Comparison of ENCODE assay signal across 24 cellular contexts in the genomic region with DNA sequence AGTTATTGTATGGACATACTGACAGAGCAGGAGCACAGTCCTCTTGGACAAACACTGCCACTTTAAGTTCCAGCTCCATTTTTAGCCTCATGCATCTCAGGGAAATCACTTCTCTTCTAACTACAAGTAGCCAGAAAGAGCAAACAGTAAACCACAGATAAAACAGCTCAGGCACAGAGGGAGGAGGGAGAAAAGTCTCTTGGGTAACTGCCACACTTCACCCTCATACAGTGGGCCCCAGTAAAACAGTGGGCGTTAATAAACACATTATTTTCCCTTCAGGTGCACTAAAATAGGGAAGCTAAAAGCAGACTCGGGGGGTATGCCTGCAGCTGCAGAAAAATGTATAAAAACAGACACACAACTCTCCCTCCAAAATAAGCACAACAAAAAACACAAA. TPM values are rescaled to one million over a fixed set of nuclear protein-coding genes. Genes with fewer than 3 reads are reported as not detected.
A peak's percentile ranks its signal among the peaks of the same experiment; 100 is the strongest.
DNase-seq lines count a peak whose midpoint lies in the region; ATAC-seq and TF ChIP-seq lines count a peak whose summit lies in the region.
"Had no signal": no experiment of that assay in that cellular context is flagged by ENCODE, and none has a peak within 500 bp of the region (broad histone marks: within the 10 kb centered on the region; RNA-seq: fewer than 3 reads in every experiment).

No MANE protein-coding gene starts in this region.

- H3K4me3 ChIP-seq in OCI-LY1 (ENCODE audit: low read depth, low read length, poor library complexity, severe bottlenecking) = no peak overlapping the region
- H3K4me3 ChIP-seq: MG63, SK-N-MC had no signal

- H3K9me3 Mint-ChIP-seq in activated naive CD8-positive, alpha-beta T cell treated with anti-CD3 and anti-CD28 coated beads, Interleukin-2, amount 10 ng/mL, durations not matched to agents 7 days and 5 days = no peaks in the 10 kb centered on the region
- H3K9me3 Mint-ChIP-seq in activated naive CD8-positive, alpha-beta T cell treated with anti-CD3 and anti-CD28 coated beads for 36 hours = peaks cover 1% of the 10 kb centered on the region
- H3K9me3 Mint-ChIP-seq in dendritic cell treated with granulocyte-macrophage colony-stimulating factor and Interleukin-4, amounts not matched to agents 40 ng/mL and 50 ng/mL, for 4 days = no peaks in the 10 kb centered on the region
- no peaks in the 10 kb centered on the region for H3K9me3 Mint-ChIP-seq in stimulated activated naive B cell treated with anti-CD40 and anti-IgM and Interleukin-4, amounts not matched to agents 10 μg/mL and 1 μg/mL and 100 μg/mL, for 72 hours
- H3K9me3 Mint-ChIP-seq: HFFc6 had no signal

- no peak overlapping the region for H3K4me2 ChIP-seq in OCI-LY1 (ENCODE audit: low read length)

- peaks cover 15% of the 10 kb centered on the region; the same call in 1 of the 2 replicates for H3K36me3 ChIP-seq in OCI-LY1 (ENCODE audit: insufficient read depth, low read length)
- H3K36me3 ChIP-seq: BE2C, MG63 had no signal

- H3K79me2 ChIP-seq in OCI-LY1 (ENCODE audit: insufficient read depth, low read length) = no peaks in the 10 kb centered on the region

- POLR2A ChIA-PET in activated naive CD8-positive, alpha-beta T cell treated with anti-CD3 and anti-CD28 coated beads, Interleukin-2, amount 10 ng/mL, durations not matched to agents 7 days and 5 days (lab: Charles Lee) = interaction anchor here (1.4 kb wide), 1 partner anchor 17 kb away, joined by 3 read pairs; no protein-coding TSS in a partner anchor

- H3K27ac ChIP-seq in OCI-LY1 (ENCODE audit: low read depth, low read length, poor library complexity, severe bottlenecking) = peak overlapping the region; percentile 57
- H3K27ac ChIP-seq: HL-60, SK-N-MC had no signal

- H2AFZ ChIP-seq in OCI-LY1 (ENCODE audit: low read length) = no peak overlapping the region

- H3F3A ChIP-seq in OCI-LY1 (ENCODE audit: insufficient read depth, low read length) = no peaks in the 10 kb centered on the region

- TF ChIP-seq CTCF in OCI-LY1 (IDR thresholded peaks at IDR 0.05; ENCODE audit: low read length) = no peak

- H3K27me3 Mint-ChIP-seq in activated naive CD8-positive, alpha-beta T cell treated with anti-CD3 and anti-CD28 coated beads, Interleukin-2, amount 10 ng/mL, durations not matched to agents 7 days and 5 days = no peaks in the 10 kb centered on the region
- H3K27me3 Mint-ChIP-seq in activated naive CD8-positive, alpha-beta T cell treated with anti-CD3 and anti-CD28 coated beads for 36 hours = peaks cover 3% of the 10 kb centered on the region
- no peaks in the 10 kb centered on the region for H3K27me3 Mint-ChIP-seq in dendritic cell treated with granulocyte-macrophage colony-stimulating factor and Interleukin-4, amounts not matched to agents 40 ng/mL and 50 ng/mL, for 4 days
- H3K27me3 Mint-ChIP-seq in stimulated activated naive B cell treated with anti-CD40 and anti-IgM and Interleukin-4, amounts not matched to agents 10 μg/mL and 1 μg/mL and 100 μg/mL, for 72 hours = no peaks in the 10 kb centered on the region

- peaks cover 38% of the 10 kb centered on the region for H3K36me3 Mint-ChIP-seq in activated naive CD8-positive, alpha-beta T cell treated with anti-CD3 and anti-CD28 coated beads, Interleukin-2, amount 10 ng/mL, durations not matched to agents 7 days and 5 days
- peaks cover 28% of the 10 kb centered on the region for H3K36me3 Mint-ChIP-seq in activated naive CD8-positive, alpha-beta T cell treated with anti-CD3 and anti-CD28 coated beads for 36 hours
- no peaks in the 10 kb centered on the region for H3K36me3 Mint-ChIP-seq in dendritic cell treated with granulocyte-macrophage colony-stimulating factor and Interleukin-4, amounts not matched to agents 40 ng/mL and 50 ng/mL, for 4 days (ENCODE audit: low read depth)
- H3K36me3 Mint-ChIP-seq in stimulated activated naive B cell treated with anti-CD40 and anti-IgM and Interleukin-4, amounts not matched to agents 10 μg/mL and 1 μg/mL and 100 μg/mL, for 72 hours = no peaks in the 10 kb centered on the region
- H3K36me3 Mint-ChIP-seq: CD4-positive, alpha-beta memory T cell had no signal

- peak overlapping the region; percentile 9 for H3K27ac Mint-ChIP-seq in activated naive CD8-positive, alpha-beta T cell treated with anti-CD3 and anti-CD28 coated beads, Interleukin-2, amount 10 ng/mL, durations not matched to agents 7 days and 5 days
- no peak overlapping the region for H3K27ac Mint-ChIP-seq in activated naive CD8-positive, alpha-beta T cell treated with anti-CD3 and anti-CD28 coated beads for 36 hours
- H3K27ac Mint-ChIP-seq in dendritic cell treated with granulocyte-macrophage colony-stimulating factor and Interleukin-4, amounts not matched to agents 40 ng/mL and 50 ng/mL, for 4 days = peak overlapping the region; percentile 49
- peak overlapping the region; percentile 32 for H3K27ac Mint-ChIP-seq in stimulated activated naive B cell treated with anti-CD40 and anti-IgM and Interleukin-4, amounts not matched to agents 10 μg/mL and 1 μg/mL and 100 μg/mL, for 72 hours
- H3K27ac Mint-ChIP-seq: CD4-positive, alpha-beta memory T cell; HFFc6 had no signal

- no peaks in the 10 kb centered on the region for H3K9me2 ChIP-seq in OCI-LY1 (ENCODE audit: low read depth, low read length)

- H3K9ac ChIP-seq in OCI-LY1 (ENCODE audit: low read length) = no peak overlapping the region

- H4K20me1 ChIP-seq in OCI-LY1 (ENCODE audit: insufficient read depth, low read length) = no peaks in the 10 kb centered on the region

- no peak overlapping the region for H3K4me3 Mint-ChIP-seq in activated naive CD8-positive, alpha-beta T cell treated with anti-CD3 and anti-CD28 coated beads, Interleukin-2, amount 10 ng/mL, durations not matched to agents 7 days and 5 days
- H3K4me3 Mint-ChIP-seq in activated naive CD8-positive, alpha-beta T cell treated with anti-CD3 and anti-CD28 coated beads for 36 hours = no peak overlapping the region
- no peak overlapping the region for H3K4me3 Mint-ChIP-seq in dendritic cell treated with granulocyte-macrophage colony-stimulating factor and Interleukin-4, amounts not matched to agents 40 ng/mL and 50 ng/mL, for 4 days
- H3K4me3 Mint-ChIP-seq in stimulated activated naive B cell treated with anti-CD40 and anti-IgM and Interleukin-4, amounts not matched to agents 10 μg/mL and 1 μg/mL and 100 μg/mL, for 72 hours = no peak overlapping the region
- H3K4me3 Mint-ChIP-seq: CD4-positive, alpha-beta memory T cell; HFFc6 had no signal

- H3K4me1 Mint-ChIP-seq in activated naive CD8-positive, alpha-beta T cell treated with anti-CD3 and anti-CD28 coated beads, Interleukin-2, amount 10 ng/mL, durations not matched to agents 7 days and 5 days = peaks cover 43% of the 10 kb centered on the region
- H3K4me1 Mint-ChIP-seq in activated naive CD8-positive, alpha-beta T cell treated with anti-CD3 and anti-CD28 coated beads for 36 hours = peaks cover 35% of the 10 kb centered on the region
- H3K4me1 Mint-ChIP-seq in dendritic cell treated with granulocyte-macrophage colony-stimulating factor and Interleukin-4, amounts not matched to agents 40 ng/mL and 50 ng/mL, for 4 days (ENCODE audit: low read depth) = peaks cover 13% of the 10 kb centered on the region
- H3K4me1 Mint-ChIP-seq in stimulated activated naive B cell treated with anti-CD40 and anti-IgM and Interleukin-4, amounts not matched to agents 10 μg/mL and 1 μg/mL and 100 μg/mL, for 72 hours = peaks cover 22 to 61% of the 10 kb centered on the region in 2 donors

- H3K9me3 ChIP-seq in OCI-LY1 (ENCODE audit: low read length) = no peaks in the 10 kb centered on the region
- H3K9me3 ChIP-seq: BE2C, MG63 had no signal

- peaks cover 35% of the 10 kb centered on the region for H3K4me1 ChIP-seq in OCI-LY1 (ENCODE audit: insufficient read depth, low read length, severe bottlenecking)
- H3K4me1 ChIP-seq: BE2C had no signal

- H3K27me3 ChIP-seq in OCI-LY1 (ENCODE audit: insufficient read depth, low read length) = no peaks in the 10 kb centered on the region

- ATAC-seq in activated naive CD8-positive, alpha-beta T cell treated with anti-CD3 and anti-CD28 coated beads, Interleukin-2, amount 10 ng/mL, durations not matched to agents 7 days and 5 days (ENCODE audit: low read depth) = no peak
- peak; percentile 34 to 42 for ATAC-seq in stimulated activated naive B cell treated with anti-CD40 and anti-IgM and Interleukin-4, amounts not matched to agents 10 μg/mL and 1 μg/mL and 100 μg/mL, for 72 hours (replicated peaks)
- no peak for ATAC-seq in GM21515 (IDR thresholded peaks at IDR 0.05; ENCODE audit: unreplicated experiment)

- intact Hi-C loops in dendritic cell treated with granulocyte-macrophage colony-stimulating factor and Interleukin-4, amounts not matched to agents 40 ng/mL and 50 ng/mL, for 4 days (cut with micrococcal nuclease) = loop anchor here (5.0 to 10.0 kb wide), 2 partner anchors 322 to 465 kb away; no protein-coding TSS in a partner anchor
- intact Hi-C loops in cardiac septum (cut with DNase I) = loop anchor here (10.0 kb wide), 2 partner anchors 325 to 465 kb away; no protein-coding TSS in a partner anchor

- no peak for DNase-seq in activated naive CD8-positive, alpha-beta T cell treated with anti-CD3 and anti-CD28 coated beads, Interleukin-2, amount 10 ng/mL, durations not matched to agents 7 days and 5 days
- no peak for DNase-seq in activated naive CD8-positive, alpha-beta T cell treated with anti-CD3 and anti-CD28 coated beads for 36 hours
- no peak for DNase-seq in stimulated activated naive B cell treated with anti-CD40 and anti-IgM and Interleukin-4, amounts not matched to agents 10 μg/mL and 1 μg/mL and 100 μg/mL, for 72 hours
- no peak for DNase-seq in cardiac septum (ENCODE audit: low spot score)
- no peak for DNase-seq in islet precursor cell
- DNase-seq: BE2C; CD4-positive, alpha-beta memory T cell; H7; HFFc6; IMR-90; Karpas-422; MG63; NCI-H1092; NCI-H146; NCI-H2081; NK-92 treated with Interleukin-12 subunit alpha and Interleukin-12 subunit beta, amount 100 ng/mL, for 24 hours; OCI-M1; SHP77 had no signal

RNA-seq across cellular contexts. Expression of a gene that starts 21.6 kb away (rescaled TPM):
- 100 to 1,000 TPM in 1 of 2 experiments, 10 to 100 TPM in 1; 99.9 to 110 TPM for total RNA-seq in activated naive CD8-positive, alpha-beta T cell treated with anti-CD3 and anti-CD28 coated beads, Interleukin-2, amount 10 ng/mL, durations not matched to agents 7 days and 5 days
- total RNA-seq in activated naive CD8-positive, alpha-beta T cell treated with anti-CD3 and anti-CD28 coated beads for 36 hours = 10 to 100 TPM; 40.3 to 42.1 TPM
- 0.92 TPM for total RNA-seq in cardiac septum
- total RNA-seq: A172, IMR-90 had no signal

Comparison
In these comparisons a context has a peak if more than half of its experiments do, and no peak if none do; other contexts are left out.
1. ATAC-seq: peak in stimulated activated naive B cell treated with anti-CD40 and anti-IgM and Interleukin-4, amounts not matched to agents 10 μg/mL and 1 μg/mL and 100 μg/mL, for 72 hours (2 of 2); none in activated naive CD8-positive, alpha-beta T cell treated with anti-CD3 and anti-CD28 coated beads, Interleukin-2, amount 10 ng/mL, durations not matched to agents 7 days and 5 days (single experiment) and GM21515 (single experiment).
2. RNA of a gene that starts 21.6 kb away (total RNA-seq): 99.9 to 110 TPM in activated naive CD8-positive, alpha-beta T cell treated with anti-CD3 and anti-CD28 coated beads, Interleukin-2, amount 10 ng/mL, durations not matched to agents 7 days and 5 days and 40.3 to 42.1 TPM in activated naive CD8-positive, alpha-beta T cell treated with anti-CD3 and anti-CD28 coated beads for 36 hours; 0.92 TPM in cardiac septum (single experiment); every median in the first group is over 10 times any median in the second.